Comparison of ENCODE assay signal across 8 cellular contexts in genomic region chr10:91887900-91888225, GRCh38. TPM values are rescaled to one million over a fixed set of nuclear protein-coding genes. Genes with fewer than 3 reads are reported as not detected.
A peak's percentile ranks its signal among the peaks of the same experiment; 100 is the strongest.
DNase-seq lines count a peak whose midpoint lies in the region; ATAC-seq and TF ChIP-seq lines count a peak whose summit lies in the region.

No MANE protein-coding gene starts in this region.

- DNase-seq in CD8-positive, alpha-beta memory T cell, result no peak
- DNase-seq in SJCRH30 (no peak), fibroblast of pulmonary artery (ENCODE audit: low read depth) (no peak), trophoblast cell (no peak), dermis blood vessel endothelial cell (no peak), retina (no peak), GM20000 (ENCODE audit: low spot score) (no peak)

- peak overlapping the region; percentile 82 to 94 (median 91) for H3K4me3 Mint-ChIP-seq in CD8-positive, alpha-beta memory T cell

- H4K91ac ChIP-seq in trophoblast cell (ENCODE audit: low read depth, low read length), result peak overlapping the region; percentile 85

- no peak overlapping the region for H2BK5ac ChIP-seq in trophoblast cell (ENCODE audit: low read depth, low read length, poor library complexity)

- H4K8ac ChIP-seq in trophoblast cell (ENCODE audit: low read depth, low read length), result peak overlapping the region; percentile 51

- H3K4me1 Mint-ChIP-seq in CD8-positive, alpha-beta memory T cell, result peaks cover 10 to 14% (median 12%) of the 10 kb centered on the region in 3 donors

- POLR2A ChIA-PET in CD8-positive, alpha-beta memory T cell (lab: Charles Lee), result interaction anchor here (1.4 kb wide), 1 partner anchor 90 kb away, joined by 5 read pairs; the partner anchor contains the start of gene TNKS2

- no peak overlapping the region for H3K18ac ChIP-seq in trophoblast cell (ENCODE audit: low read length)

- no peak overlapping the region for H3K4ac ChIP-seq in trophoblast cell (ENCODE audit: low read depth, low read length)

- H2AK5ac ChIP-seq in trophoblast cell (ENCODE audit: low read length), result no peak overlapping the region

- peak overlapping the region in 4 of 8 donors; percentile 34 to 78 (median 72) for H3K27ac Mint-ChIP-seq in CD8-positive, alpha-beta memory T cell

- CTCF ChIA-PET in CD8-positive, alpha-beta memory T cell (lab: Charles Lee), result interaction anchor here (0.6 to 2.5 kb wide), 4 partner anchors 11 to 36 kb away, joined by 3 to 7 read pairs (median 4); partner anchors contain the start of gene BTAF1

- no peak overlapping the region for H3K9ac ChIP-seq in trophoblast cell (ENCODE audit: low read length)

- H3K9me3 ChIP-seq in CD8-positive, alpha-beta memory T cell (ENCODE audit: low read length), result no peaks in the 10 kb centered on the region
- H3K9me3 ChIP-seq in SJCRH30 (replicated peaks) (no peaks in the 10 kb centered on the region), trophoblast cell (ENCODE audit: insufficient read depth, low read depth, low read length) (no peaks in the 10 kb centered on the region)

- TF ChIP-seq CTCF in fibroblast of pulmonary artery (IDR thresholded peaks at IDR 0.05; ENCODE audit: low read length, missing control alignments) (no peak), GM20000 (IDR thresholded peaks at IDR 0.05; ENCODE audit: extremely low read depth, missing control alignments) (no peak)

- H3K27me3 Mint-ChIP-seq in CD8-positive, alpha-beta memory T cell, result peaks cover 2 to 9% of the 10 kb centered on the region in 2 donors

- H3K4me2 ChIP-seq in trophoblast cell (ENCODE audit: low read length), result peak overlapping the region; percentile 78

- no peaks in the 10 kb centered on the region for H3K36me3 ChIP-seq in CD8-positive, alpha-beta memory T cell (ENCODE audit: insufficient read depth, low read length)
- no peaks in the 10 kb centered on the region for H3K36me3 ChIP-seq in SJCRH30
- H3K36me3 ChIP-seq in trophoblast cell (ENCODE audit: control insufficient read depth in 1 of 2, insufficient read depth in 2 of 2, low read length in 2 of 2), result no peaks in the 10 kb centered on the region

- no peak overlapping the region for H2BK12ac ChIP-seq in trophoblast cell (ENCODE audit: low read length)

- no peak for ATAC-seq in GM18511 (IDR thresholded peaks at IDR 0.05; ENCODE audit: unreplicated experiment)

- no peak overlapping the region for H3K27ac ChIP-seq in CD8-positive, alpha-beta memory T cell (ENCODE audit: low read depth, low read length)
- peak overlapping the region; percentile 91 for H3K27ac ChIP-seq in SJCRH30
- peak overlapping the region; percentile 73 for H3K27ac ChIP-seq in trophoblast cell (ENCODE audit: low read depth, low read length)

- no peaks in the 10 kb centered on the region for H3K4me1 ChIP-seq in CD8-positive, alpha-beta memory T cell (ENCODE audit: insufficient read depth, low read length)
- H3K4me1 ChIP-seq in SJCRH30, result peaks cover 11% of the 10 kb centered on the region
- H3K4me1 ChIP-seq in trophoblast cell (ENCODE audit: control insufficient read depth in 1 of 2, insufficient read depth in 2 of 2, low read length in 2 of 2), result peaks cover 5 to 15% of the 10 kb centered on the region in 2 experiments

- H3K9me3 Mint-ChIP-seq in CD8-positive, alpha-beta memory T cell, result no peaks in the 10 kb centered on the region

- peaks cover 0 to 3% (median 0%) of the 10 kb centered on the region in 3 donors for H3K36me3 Mint-ChIP-seq in CD8-positive, alpha-beta memory T cell

- no peaks in the 10 kb centered on the region for H3K79me2 ChIP-seq in trophoblast cell (ENCODE audit: control insufficient read depth, insufficient read depth, low read length, poor library complexity)

- H2AFZ ChIP-seq in trophoblast cell (ENCODE audit: insufficient read depth, low read length, poor library complexity), result no peak overlapping the region

- no peaks in the 10 kb centered on the region for H3K27me3 ChIP-seq in CD8-positive, alpha-beta memory T cell (ENCODE audit: insufficient read depth, low read length, poor library complexity, severe bottlenecking)
- no peaks in the 10 kb centered on the region for H3K27me3 ChIP-seq in SJCRH30
- no peaks in the 10 kb centered on the region for H3K27me3 ChIP-seq in trophoblast cell (ENCODE audit: insufficient read depth, low read length)

- peak overlapping the region; percentile 63 for H3K4me3 ChIP-seq in CD8-positive, alpha-beta memory T cell (ENCODE audit: low read length)
- peak overlapping the region; percentile 62 for H3K4me3 ChIP-seq in SJCRH30
- peak overlapping the region; percentile 53 for H3K4me3 ChIP-seq in fibroblast of pulmonary artery (replicated peaks; ENCODE audit: low read depth, low read length)
- H3K4me3 ChIP-seq in trophoblast cell (ENCODE audit: low read depth, low read length), result no peak overlapping the region

- H2BK120ac ChIP-seq in trophoblast cell (ENCODE audit: insufficient read depth, low read length, poor library complexity), result no peak overlapping the region

- no CpG with 5 or more reads among the region's 5 CpGs for WGBS in trophoblast cell (ENCODE audit: extremely low coverage, insufficient coverage, insufficient read length)

- H4K12ac ChIP-seq in trophoblast cell (ENCODE audit: low read depth, low read length), result no peak overlapping the region

- peak overlapping the region; percentile 79 for H3K14ac ChIP-seq in trophoblast cell (ENCODE audit: low read length)

- H3K23ac ChIP-seq in trophoblast cell (ENCODE audit: low read length), result no peak overlapping the region

- H3K79me1 ChIP-seq in trophoblast cell (ENCODE audit: low read length), result peaks cover 9% of the 10 kb centered on the region

RNA-seq across cellular contexts. Expression of gene FGFBP3, which starts 21.4 kb away (rescaled TPM):
- 1 to 10 TPM; 3.1 to 3.6 TPM for total RNA-seq in CD8-positive, alpha-beta memory T cell
- polyA plus RNA-seq in CD8-positive, alpha-beta memory T cell, result 3.4 TPM
- total RNA-seq in SJCRH30 (2014; rRNA removed; shearing (Covaris generic)), result 0.53 and 0.73 TPM in 2 replicates
- polyA plus RNA-seq in trophoblast cell (2013), result 0.96 and 1.0 TPM in 2 replicates
- 0.34 and 0.56 TPM in 2 replicates for total RNA-seq in dermis blood vessel endothelial cell

RNA-seq across cellular contexts. Expression of gene BTAF1, which starts 35.7 kb away (rescaled TPM):
- total RNA-seq in CD8-positive, alpha-beta memory T cell, result 10 to 100 TPM; 48.5 to 51.0 TPM
- polyA plus RNA-seq in CD8-positive, alpha-beta memory T cell, result 8.0 TPM
- 21.1 and 26.3 TPM in 2 replicates for total RNA-seq in SJCRH30 (2014; rRNA removed; shearing (Covaris generic))
- polyA plus RNA-seq in trophoblast cell (2013), result 19.8 and 20.2 TPM in 2 replicates
- 36.0 and 43.9 TPM in 2 replicates for total RNA-seq in dermis blood vessel endothelial cell
